ENCODE assay signal across 25 cellular contexts in genomic region chr4:187088070-187088799, GRCh38.
DNase-seq lines count a peak whose midpoint lies in the region; ATAC-seq, FAIRE-seq and TF ChIP-seq lines count a peak whose summit lies in the region.
"Had no signal": no experiment of that assay in that cellular context is flagged by ENCODE, and none has a peak within 500 bp of the region (broad histone marks: within the 10 kb centered on the region; RNA-seq: fewer than 3 reads in every experiment).

No MANE protein-coding gene starts in this region.

- no peak overlapping the region for H3K4me3 Mint-ChIP-seq in endodermal cell

- POLR2A ChIA-PET in HepG2 (lab: Yijun Ruan, JAX) = no interaction called here

- no peak overlapping the region for H4K5ac ChIP-seq in mesendoderm (ENCODE audit: low read length)

- H2AFZ ChIP-seq in HepG2 (ENCODE audit: low read length) = no peak overlapping the region

- no peak for TF ChIP-seq RAD21 in HepG2 (CRISPR knock-in tag; IDR thresholded peaks at IDR 0.05)

- no peak overlapping the region for H2BK5ac ChIP-seq in mesendoderm (ENCODE audit: low read length)

- TF ChIP-seq EP300 in HepG2 (IDR thresholded peaks at IDR 0.05; ENCODE audit: low read depth in 2 of 2, low read length in 2 of 2) (no peak), HepG2 (CRISPR knock-in tag; IDR thresholded peaks at IDR 0.05; ENCODE audit: borderline replicate concordance) (no peak)

- CTCF ChIA-PET in HepG2 (lab: Yijun Ruan, JAX; ENCODE audit: low intra/inter-chr PET ratio, low total read pairs) = no interaction called here

- no peak overlapping the region for H2AK5ac ChIP-seq in mesendoderm (ENCODE audit: low read length)

- H3K79me1 ChIP-seq in mesendoderm (ENCODE audit: low read length) = no peaks in the 10 kb centered on the region

- H3K36me3 Mint-ChIP-seq in endodermal cell (ENCODE audit: low read depth) = no peaks in the 10 kb centered on the region

- no peak overlapping the region for H2BK15ac ChIP-seq in mesendoderm (replicated peaks; ENCODE audit: low read depth)

- H3K56ac ChIP-seq in mesendoderm (ENCODE audit: low read length) = no peak overlapping the region

- no peak overlapping the region for H2BK120ac ChIP-seq in mesendoderm (ENCODE audit: low read depth, low read length)

- no peak for DNase-seq in HepG2 (ENCODE audit: low spot score)
- DNase-seq in right lobe of liver = no peak
- peak; percentile 65 for DNase-seq in endodermal cell
- DNase-seq in mesendoderm = peak; percentile 16
- no peak for DNase-seq in body of pancreas
- DNase-seq in NCI-H510A (lab: John Stamatoyannopoulos, UW) = no peak
- no peak for DNase-seq in psoas muscle
- DNase-seq: ACHN, Calu3, DMS79 treated with DMSO at 0.1 percent for 48 hours, Kasumi-1, NCI-H1092 treated with DMSO at 0.1 percent for 48 hours, NCI-H1436, NCI-H187, NCI-H2081 treated with DMSO at 0.1 percent for 48 hours, NCI-H2171, NCI-H226, NCI-H524, NCI-H748 treated with DMSO at 0.1 percent for 48 hours, PC-3, SJCRH30 had no signal

- H3K9me3 Mint-ChIP-seq in endodermal cell = no peaks in the 10 kb centered on the region

- intact Hi-C loops in HepG2 (cut with micrococcal nuclease; ENCODE audit: unreplicated experiment) (loop anchor here (10.0 kb wide), 1 partner anchor 363 kb away; the partner anchor contains the start of gene FAT1), right lobe of liver (cut with DNase I) (no loop called here), body of pancreas (cut with DNase I) (no loop called here), psoas muscle (cut with DNase I) (no loop called here)

- no peak overlapping the region for H3K4me3 ChIP-seq in HepG2 (replicated peaks in 1 of 3; ENCODE audit: insufficient read depth in 1 of 3, low read depth in 2 of 3, low read length in 3 of 3)
- H3K4me3 ChIP-seq in right lobe of liver = no peak overlapping the region
- H3K4me3 ChIP-seq in endodermal cell (ENCODE audit: low read length) = no peak overlapping the region
- H3K4me3 ChIP-seq in mesendoderm (ENCODE audit: low read length) = no peak overlapping the region
- H3K4me3 ChIP-seq in body of pancreas = no peak overlapping the region
- no peak overlapping the region for H3K4me3 ChIP-seq in psoas muscle
- H3K4me3 ChIP-seq: HAP-1, SJCRH30 had no signal

- H4K8ac ChIP-seq in mesendoderm (ENCODE audit: low read depth, low read length) = peak overlapping the region; percentile 28

- H3K27me3 ChIP-seq in HepG2 (ENCODE audit: control insufficient read depth in 1 of 2, insufficient read depth in 2 of 2, low read length in 2 of 2) = peaks cover 0 to 30% of the 10 kb centered on the region in 2 experiments; a peak in 2 of 5 replicates
- no peaks in the 10 kb centered on the region for H3K27me3 ChIP-seq in right lobe of liver
- no peaks in the 10 kb centered on the region for H3K27me3 ChIP-seq in endodermal cell (ENCODE audit: control insufficient read depth, insufficient read depth, low read length, poor library complexity, severe bottlenecking)
- H3K27me3 ChIP-seq in mesendoderm (ENCODE audit: insufficient read depth, low read length, poor library complexity) = no peaks in the 10 kb centered on the region
- no peaks in the 10 kb centered on the region for H3K27me3 ChIP-seq in body of pancreas
- H3K27me3 ChIP-seq in psoas muscle (ENCODE audit: insufficient read depth in 3 of 3, low read length in 2 of 3) = no peaks in the 10 kb centered on the region
- H3K27me3 ChIP-seq: SJCRH30 had no signal

- no peak overlapping the region for H3K18ac ChIP-seq in mesendoderm (ENCODE audit: low read length)

- H4K20me1 ChIP-seq in HepG2 (ENCODE audit: insufficient read depth, low read length) = no peaks in the 10 kb centered on the region

- TF ChIP-seq CTCF in HepG2 (CRISPR knock-in tag; IDR thresholded peaks at IDR 0.05) (no peak), right lobe of liver (IDR thresholded peaks at IDR 0.05) (no peak), endodermal cell (conservative IDR thresholded peaks at IDR 0.05) (no peak), body of pancreas (IDR thresholded peaks at IDR 0.05) (no peak), psoas muscle (IDR thresholded peaks at IDR 0.05) (no peak)

- H3K4me2 ChIP-seq in HepG2 (ENCODE audit: low read depth, low read length) = no peak overlapping the region
- H3K4me2 ChIP-seq in mesendoderm (ENCODE audit: low read length) = no peak overlapping the region

- H3K9ac ChIP-seq in HepG2 (ENCODE audit: insufficient read depth, low read depth, low read length) (no peak overlapping the region), endodermal cell (ENCODE audit: extremely low read depth, low read length, poor library complexity, severe bottlenecking) (no peak overlapping the region), mesendoderm (ENCODE audit: low read length) (no peak overlapping the region)

- H3K4me1 Mint-ChIP-seq in endodermal cell = peaks cover 6% of the 10 kb centered on the region

- peaks cover 1% of the 10 kb centered on the region for H3K27me3 Mint-ChIP-seq in endodermal cell (ENCODE audit: insufficient read depth)

- no peaks in the 10 kb centered on the region for H3K36me3 ChIP-seq in HepG2 (replicated peaks in 1 of 2; ENCODE audit: control insufficient read depth in 1 of 2, insufficient read depth in 2 of 2, low read length in 2 of 2)
- no peaks in the 10 kb centered on the region for H3K36me3 ChIP-seq in right lobe of liver
- H3K36me3 ChIP-seq in endodermal cell (ENCODE audit: control insufficient read depth, insufficient read depth, low read length) = no peaks in the 10 kb centered on the region
- H3K36me3 ChIP-seq in mesendoderm (ENCODE audit: control insufficient read depth, insufficient read depth, low read length) = no peaks in the 10 kb centered on the region
- no peaks in the 10 kb centered on the region for H3K36me3 ChIP-seq in body of pancreas (replicated peaks in 1 of 2; ENCODE audit: insufficient read depth in 1 of 2, low read depth in 2 of 2)
- no peaks in the 10 kb centered on the region for H3K36me3 ChIP-seq in psoas muscle (ENCODE audit: insufficient read depth in 1 of 2, low read depth in 1 of 2)
- H3K36me3 ChIP-seq: HAP-1, SJCRH30 had no signal

- ATAC-seq in HepG2 = no peak
- ATAC-seq in right lobe of liver = no peak
- no peak for ATAC-seq in body of pancreas
- ATAC-seq in HG02588 (IDR thresholded peaks at IDR 0.05; ENCODE audit: unreplicated experiment) = no peak
- no peak for ATAC-seq in psoas muscle
- ATAC-seq: PC-3 had no signal

- H3K23ac ChIP-seq in mesendoderm (ENCODE audit: low read length) = no peak overlapping the region

- no peak for FAIRE-seq in HepG2 (lab: Jason Lieb, UNC)

- H3K4ac ChIP-seq in mesendoderm (ENCODE audit: low read depth, low read length) = no peak overlapping the region

- H3K27ac ChIP-seq in HepG2 (ENCODE audit: extremely low read length, insufficient read depth, low read length) = no peak overlapping the region
- H3K27ac ChIP-seq in right lobe of liver = no peak overlapping the region
- no peak overlapping the region for H3K27ac ChIP-seq in endodermal cell (ENCODE audit: low read depth, low read length)
- no peak overlapping the region for H3K27ac ChIP-seq in mesendoderm (ENCODE audit: low read depth, low read length)
- H3K27ac ChIP-seq in body of pancreas = no peak overlapping the region
- H3K27ac ChIP-seq in psoas muscle = no peak overlapping the region
- H3K27ac ChIP-seq: 22Rv1, HL-60, SJCRH30 had no signal

- in situ Hi-C loops in HepG2 (cut with HindIII; ENCODE audit: extremely low pct_ligation_motif_present, low pct_unique_long_range_greater_than_20kb) = no loop called here

- no peaks in the 10 kb centered on the region for H3K9me3 ChIP-seq in HepG2 (ENCODE audit: low read length)
- no peaks in the 10 kb centered on the region for H3K9me3 ChIP-seq in right lobe of liver
- H3K9me3 ChIP-seq in endodermal cell (ENCODE audit: control insufficient read depth, low read length) = no peaks in the 10 kb centered on the region
- H3K9me3 ChIP-seq in body of pancreas = no peaks in the 10 kb centered on the region
- H3K9me3 ChIP-seq in psoas muscle = no peaks in the 10 kb centered on the region
- H3K9me3 ChIP-seq: HAP-1, SJCRH30 had no signal

- no peaks in the 10 kb centered on the region for H3K79me2 ChIP-seq in HepG2 (ENCODE audit: insufficient read depth, low read length)
- no peaks in the 10 kb centered on the region for H3K79me2 ChIP-seq in mesendoderm (ENCODE audit: control insufficient read depth, insufficient read depth, low read length)

- 26% methylated on average over 13 of the region's 13 CpGs for WGBS in HepG2 (ENCODE audit: low lambda C conversion rate)
- 34% methylated on average over 12 of the region's 13 CpGs for WGBS in right lobe of liver (ENCODE audit: insufficient coverage, low coverage, low lambda C conversion rate, missing lambda C conversion rate)
- WGBS in endodermal cell (ENCODE audit: insufficient coverage in 1 of 2, insufficient read length in 1 of 2), 2 experiments = 63 to 67% methylated on average over 10 to 13 of the region's 13 CpGs
- no CpG with 5 or more reads among the region's 13 CpGs for WGBS in mesendoderm (ENCODE audit: extremely low coverage, insufficient coverage, low lambda C conversion rate)
- 56 to 70% methylated on average over 13 of the region's 13 CpGs for WGBS in body of pancreas, 2 donors
- WGBS in psoas muscle, 3 donors = 60 to 71% (median 68%) methylated on average over 13 of the region's 13 CpGs

- no peak for TF ChIP-seq POLR2A in HepG2 (IDR thresholded peaks at IDR 0.05; ENCODE audit: insufficient read depth in 1 of 2, low read depth in 2 of 2, low read length in 2 of 2)
- no peak for TF ChIP-seq POLR2A in right lobe of liver (IDR thresholded peaks at IDR 0.05)
- TF ChIP-seq POLR2A in body of pancreas (IDR thresholded peaks at IDR 0.05) = no peak

- H3K4me1 ChIP-seq in HepG2 (ENCODE audit: insufficient read depth, low read length) = no peaks in the 10 kb centered on the region
- H3K4me1 ChIP-seq in right lobe of liver = no peaks in the 10 kb centered on the region
- H3K4me1 ChIP-seq in endodermal cell (ENCODE audit: control insufficient read depth, insufficient read depth, low read length) = peaks cover 3% of the 10 kb centered on the region
- no peaks in the 10 kb centered on the region for H3K4me1 ChIP-seq in mesendoderm (ENCODE audit: control insufficient read depth, low read depth, low read length)
- no peaks in the 10 kb centered on the region for H3K4me1 ChIP-seq in body of pancreas
- H3K4me1 ChIP-seq in psoas muscle = no peaks in the 10 kb centered on the region
- H3K4me1 ChIP-seq: HAP-1, SJCRH30 had no signal

- no peak overlapping the region for H3K27ac Mint-ChIP-seq in endodermal cell

- BruUV-seq in HepG2 (replicated peaks; lab: Mats Ljungman, UMichigan) = no TSS peak

TF ChIP-seq in HepG2, 621 proteins besides CTCF, POLR2A, EP300 and RAD21 (continues in another document):
- TF ChIP-seq SMARCE1 (IDR thresholded peaks at IDR 0.05; ENCODE audit: borderline replicate concordance) = no peak

Comparison
In these comparisons a context has a peak if more than half of its experiments do, and no peak if none do; other contexts are left out.
1. DNase-seq: peak in endodermal cell (single experiment) and mesendoderm (single experiment); none in HepG2 (single experiment), right lobe of liver (0 of 3), body of pancreas (0 of 4), NCI-H510A (single experiment) and psoas muscle (0 of 2).